34 cellular contexts compared by ENCODE assay signal in the genomic region with DNA sequence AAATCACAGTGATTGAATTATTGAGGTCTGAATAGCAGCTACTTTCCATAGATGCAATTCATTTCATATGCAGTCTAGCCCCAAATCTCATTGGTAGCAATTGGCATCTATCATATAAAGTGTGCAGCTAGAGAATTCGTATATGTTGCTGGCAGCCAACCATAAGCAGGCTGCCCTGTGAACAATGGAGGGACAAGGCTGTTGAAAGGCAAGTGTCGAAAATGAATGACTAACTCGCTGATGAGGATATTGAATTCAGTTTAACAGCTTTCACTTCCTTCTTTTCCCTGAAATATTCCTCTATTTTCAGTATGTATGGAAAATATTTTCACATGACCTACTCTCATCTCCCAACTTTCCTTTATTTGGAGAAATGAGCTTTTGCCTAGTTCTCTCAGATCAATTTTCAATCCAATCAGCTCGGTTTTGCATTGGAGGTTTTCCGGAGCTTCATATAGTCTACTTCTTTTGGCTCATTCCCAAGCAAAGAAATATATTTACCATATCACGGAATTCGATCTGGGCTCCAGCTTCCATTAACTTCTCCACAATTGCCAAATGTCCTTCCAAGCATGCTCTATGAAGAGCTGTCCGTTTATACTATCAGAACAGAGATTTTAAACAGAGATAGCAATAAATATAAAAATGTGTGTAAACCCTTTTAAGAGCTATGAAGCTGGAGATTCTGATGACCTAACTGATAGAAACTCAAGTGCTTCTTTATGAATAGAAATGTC. TPM values are rescaled to one million over a fixed set of nuclear protein-coding genes. Genes with fewer than 3 reads are reported as not detected.
DNase-seq lines count a peak whose midpoint lies in the region; ATAC-seq, FAIRE-seq and TF ChIP-seq lines count a peak whose summit lies in the region.
"Had no signal": no experiment of that assay in that cellular context is flagged by ENCODE, and none has a peak within 500 bp of the region (broad histone marks: within the 10 kb centered on the region; RNA-seq: fewer than 3 reads in every experiment).

No MANE protein-coding gene starts in this region.

- H3K4me1 ChIP-seq in left ventricle myocardium inferior (peaks cover under 1% of the 10 kb centered on the region), astrocyte (ENCODE audit: insufficient read depth, low read length) (peaks cover 16% of the 10 kb centered on the region), hepatocyte (ENCODE audit: insufficient read depth) (peaks cover 6% of the 10 kb centered on the region)
- H3K4me1 ChIP-seq: esophagus muscularis mucosa, Peyer's patch, suprapubic skin had no signal

- H3K9me2 ChIP-seq in hepatocyte (replicated peaks; ENCODE audit: insufficient read depth): no peaks in the 10 kb centered on the region

- H4K20me1 ChIP-seq in astrocyte (ENCODE audit: insufficient read depth, low read length): no peaks in the 10 kb centered on the region
- no peaks in the 10 kb centered on the region for H4K20me1 ChIP-seq in hepatocyte (ENCODE audit: insufficient read depth, poor library complexity, severe bottlenecking)
- H4K20me1 ChIP-seq: BLaER1 had no signal

- no peaks in the 10 kb centered on the region for H3K9me3 ChIP-seq in left ventricle myocardium inferior (replicated peaks)
- no peaks in the 10 kb centered on the region for H3K9me3 ChIP-seq in astrocyte (ENCODE audit: insufficient read depth, low read depth, low read length)
- no peaks in the 10 kb centered on the region for H3K9me3 ChIP-seq in hepatocyte (ENCODE audit: low read depth)
- H3K9me3 ChIP-seq: BLaER1, esophagus muscularis mucosa, Peyer's patch, suprapubic skin had no signal

- intact Hi-C loops in left ventricle myocardium inferior (cut with micrococcal nuclease): no loop called here
- intact Hi-C loops in Right ventricle myocardium superior (cut with DNase I): loop anchor here (5.0 kb wide), 1 partner anchor 70 kb away; no protein-coding TSS in a partner anchor

- no peak overlapping the region for H3K9ac ChIP-seq in astrocyte (ENCODE audit: low read length)
- H3K9ac ChIP-seq: BLaER1 had no signal

- H3K27me3 Mint-ChIP-seq in astrocyte (ENCODE audit: low read depth, unreplicated experiment): no peaks in the 10 kb centered on the region
- peaks cover 8% of the 10 kb centered on the region for H3K27me3 Mint-ChIP-seq in stimulated activated memory B cell treated with anti-CD40 and anti-IgM and Interleukin-4, amounts not matched to agents 10 μg/mL and 1 μg/mL and 100 μg/mL, for 72 hours

- ATAC-seq in Right ventricle myocardium superior (ENCODE audit: poor library complexity): no peak
- no peak for ATAC-seq in stimulated activated memory B cell treated with anti-CD40 and anti-IgM and Interleukin-4, amounts not matched to agents 10 μg/mL and 1 μg/mL and 100 μg/mL, for 72 hours
- ATAC-seq: activated T-cell treated with anti-CD3 and anti-CD28 coated beads, Interleukin-2, amount 50 U/mL, for 72 hours; stimulated activated effector memory CD8-positive, alpha-beta T cell treated with anti-CD3 and anti-CD28 coated beads, Interleukin-12 subunit alpha, Interleukin-12 subunit beta, amount 100 ng/mL, for 72 hours had no signal

- H3K36me3 Mint-ChIP-seq in astrocyte (ENCODE audit: low read depth, unreplicated experiment): peaks cover 12% of the 10 kb centered on the region
- H3K36me3 Mint-ChIP-seq in stimulated activated memory B cell treated with anti-CD40 and anti-IgM and Interleukin-4, amounts not matched to agents 10 μg/mL and 1 μg/mL and 100 μg/mL, for 72 hours: no peaks in the 10 kb centered on the region
- H3K36me3 Mint-ChIP-seq: stimulated activated effector memory CD8-positive, alpha-beta T cell treated with anti-CD3 and anti-CD28 coated beads, Interleukin-12 subunit alpha, Interleukin-12 subunit beta, amount 100 ng/mL, for 72 hours had no signal

- H3K9me3 Mint-ChIP-seq in astrocyte (ENCODE audit: unreplicated experiment): no peaks in the 10 kb centered on the region
- no peaks in the 10 kb centered on the region for H3K9me3 Mint-ChIP-seq in stimulated activated memory B cell treated with anti-CD40 and anti-IgM and Interleukin-4, amounts not matched to agents 10 μg/mL and 1 μg/mL and 100 μg/mL, for 72 hours
- H3K9me3 Mint-ChIP-seq: activated CD4-positive, alpha-beta T cell treated with anti-CD3 and anti-CD28 coated beads, Interleukin-2, amount 10 ng/mL, durations not matched to agents 24 days and 14 days; activated naive CD4-positive, alpha-beta T cell treated with anti-CD3 and anti-CD28 coated beads for 36 hours; activated T-cell treated with anti-CD3 and anti-CD28 coated beads, Interleukin-2, amount 50 U/mL, for 72 hours; stimulated activated effector memory CD8-positive, alpha-beta T cell treated with anti-CD3 and anti-CD28 coated beads, Interleukin-12 subunit alpha, Interleukin-12 subunit beta, amount 100 ng/mL, for 72 hours had no signal

- peaks cover 20% of the 10 kb centered on the region for H3K4me1 Mint-ChIP-seq in astrocyte (ENCODE audit: low read depth, unreplicated experiment)
- H3K4me1 Mint-ChIP-seq in stimulated activated memory B cell treated with anti-CD40 and anti-IgM and Interleukin-4, amounts not matched to agents 10 μg/mL and 1 μg/mL and 100 μg/mL, for 72 hours: peaks cover 26% of the 10 kb centered on the region
- H3K4me1 Mint-ChIP-seq: activated CD4-positive, alpha-beta T cell treated with anti-CD3 and anti-CD28 coated beads, Interleukin-2, amount 10 ng/mL, durations not matched to agents 24 days and 14 days; stimulated activated effector memory CD8-positive, alpha-beta T cell treated with anti-CD3 and anti-CD28 coated beads, Interleukin-12 subunit alpha, Interleukin-12 subunit beta, amount 100 ng/mL, for 72 hours had no signal

- TF ChIP-seq CTCF in left ventricle myocardium inferior (IDR thresholded peaks at IDR 0.05; ENCODE audit: borderline replicate concordance): no peak
- no peak for TF ChIP-seq CTCF in astrocyte (IDR thresholded peaks at IDR 0.05; ENCODE audit: insufficient read depth, low read depth, low read length)
- no peak for TF ChIP-seq CTCF in hepatocyte (IDR thresholded peaks at IDR 0.05; ENCODE audit: poor library complexity)

- H3K79me2 ChIP-seq in astrocyte (ENCODE audit: insufficient read depth, low read length): peaks cover 12% of the 10 kb centered on the region
- no peaks in the 10 kb centered on the region for H3K79me2 ChIP-seq in hepatocyte

- H3K4me3 ChIP-seq in left ventricle myocardium inferior (peak overlapping the region; percentile 69), astrocyte (ENCODE audit: insufficient read depth, low read depth, low read length) (no peak overlapping the region), hepatocyte (no peak overlapping the region)
- H3K4me3 ChIP-seq: BLaER1, esophagus muscularis mucosa, Peyer's patch, SK-N-MC, suprapubic skin had no signal

- H3K27ac ChIP-seq in left ventricle myocardium inferior (replicated peaks) (peak overlapping the region; percentile 88), astrocyte (ENCODE audit: low read depth, low read length) (no peak overlapping the region), hepatocyte (peak overlapping the region; percentile 33)
- H3K27ac ChIP-seq: BLaER1, esophagus muscularis mucosa, Peyer's patch, SK-N-MC, suprapubic skin, WERI-Rb-1 had no signal

- 64% methylated on average over 8 of the region's 8 CpGs for WGBS in hepatocyte (ENCODE audit: low lambda C conversion rate, missing lambda C conversion rate)

- H2AFZ ChIP-seq in astrocyte (ENCODE audit: low read depth, low read length): no peak overlapping the region
- H2AFZ ChIP-seq in hepatocyte: no peak overlapping the region

- no peak for DNase-seq in left ventricle myocardium inferior
- no peak for DNase-seq in Right ventricle myocardium superior
- DNase-seq in astrocyte (ENCODE audit: low read depth): no peak
- DNase-seq in hepatocyte (ENCODE audit: low spot score): no peak
- DNase-seq in RKO (ENCODE audit: low spot score): no peak
- DNase-seq in GM19238 (ENCODE audit: insufficient read length, low spot score): no peak
- DNase-seq in AG08396 (ENCODE audit: low spot score): no peak
- DNase-seq: ACHN; activated CD4-positive, alpha-beta T cell treated with anti-CD3 and anti-CD28 coated beads, Interleukin-2, amount 10 ng/mL, durations not matched to agents 24 days and 14 days; activated naive CD4-positive, alpha-beta T cell treated with anti-CD3 and anti-CD28 coated beads for 36 hours; activated T-cell treated with anti-CD3 and anti-CD28 coated beads, Interleukin-2, amount 50 U/mL, for 72 hours; anterior cingulate cortex; cerebellar nuclear complex; COR-L47; DMS79; GOT3; KG1; NCI-H146; NCI-H2171; NCI-H510A treated with DMSO at 0.1 percent for 48 hours; NK-92 treated with Interleukin-12 subunit alpha and Interleukin-12 subunit beta, amount 100 ng/mL, for 24 hours; Peyer's patch; WERI-Rb-1 had no signal

- H3K27ac Mint-ChIP-seq in astrocyte (ENCODE audit: unreplicated experiment): peak overlapping the region; percentile 87
- H3K27ac Mint-ChIP-seq in stimulated activated memory B cell treated with anti-CD40 and anti-IgM and Interleukin-4, amounts not matched to agents 10 μg/mL and 1 μg/mL and 100 μg/mL, for 72 hours: peak overlapping the region; percentile 11
- H3K27ac Mint-ChIP-seq: activated CD4-positive, alpha-beta T cell treated with anti-CD3 and anti-CD28 coated beads, Interleukin-2, amount 10 ng/mL, durations not matched to agents 24 days and 14 days; activated naive CD4-positive, alpha-beta T cell treated with anti-CD3 and anti-CD28 coated beads for 36 hours; activated T-cell treated with anti-CD3 and anti-CD28 coated beads, Interleukin-2, amount 50 U/mL, for 72 hours; stimulated activated effector memory CD8-positive, alpha-beta T cell treated with anti-CD3 and anti-CD28 coated beads, Interleukin-12 subunit alpha, Interleukin-12 subunit beta, amount 100 ng/mL, for 72 hours had no signal

- peaks cover 34% of the 10 kb centered on the region for H3K36me3 ChIP-seq in left ventricle myocardium inferior
- H3K36me3 ChIP-seq in astrocyte (ENCODE audit: insufficient read depth, low read length): peaks cover 5% of the 10 kb centered on the region
- H3K36me3 ChIP-seq in hepatocyte (replicated peaks; ENCODE audit: insufficient read depth, low read depth): no peaks in the 10 kb centered on the region
- H3K36me3 ChIP-seq: BLaER1, Peyer's patch, suprapubic skin, WERI-Rb-1 had no signal

- H3K4me3 Mint-ChIP-seq in astrocyte (ENCODE audit: unreplicated experiment): peak overlapping the region; percentile 94
- no peak overlapping the region for H3K4me3 Mint-ChIP-seq in stimulated activated memory B cell treated with anti-CD40 and anti-IgM and Interleukin-4, amounts not matched to agents 10 μg/mL and 1 μg/mL and 100 μg/mL, for 72 hours
- H3K4me3 Mint-ChIP-seq: activated CD4-positive, alpha-beta T cell treated with anti-CD3 and anti-CD28 coated beads, Interleukin-2, amount 10 ng/mL, durations not matched to agents 24 days and 14 days; activated naive CD4-positive, alpha-beta T cell treated with anti-CD3 and anti-CD28 coated beads for 36 hours; activated T-cell treated with anti-CD3 and anti-CD28 coated beads, Interleukin-2, amount 50 U/mL, for 72 hours; stimulated activated effector memory CD8-positive, alpha-beta T cell treated with anti-CD3 and anti-CD28 coated beads, Interleukin-12 subunit alpha, Interleukin-12 subunit beta, amount 100 ng/mL, for 72 hours had no signal

- H3K27me3 ChIP-seq in left ventricle myocardium inferior (ENCODE audit: low read depth): no peaks in the 10 kb centered on the region
- no peaks in the 10 kb centered on the region for H3K27me3 ChIP-seq in astrocyte (ENCODE audit: insufficient read depth, low read length)
- no peaks in the 10 kb centered on the region for H3K27me3 ChIP-seq in hepatocyte
- H3K27me3 ChIP-seq: BLaER1, Peyer's patch, suprapubic skin had no signal

- FAIRE-seq in astrocyte (lab: Jason Lieb, UNC): no peak
- FAIRE-seq: frontal cortex, islet of Langerhans, urothelium cell line had no signal

- peak overlapping the region; percentile 25 for H3K4me2 ChIP-seq in astrocyte (ENCODE audit: low read length)
- H3K4me2 ChIP-seq in hepatocyte: peak overlapping the region; percentile 8
- H3K4me2 ChIP-seq: BLaER1 had no signal

RNA-seq across cellular contexts. Expression of a gene that starts 3.5 kb away (rescaled TPM):
- total RNA-seq in left ventricle myocardium inferior (2,047 TPM), Right ventricle myocardium superior (1,733 TPM), astrocyte (841 and 913 TPM in 2 replicates), hepatocyte (99.9 and 105 TPM in 2 replicates)
- polyA plus RNA-seq in hepatocyte: 43.4 and 49.5 TPM in 2 replicates
- total RNA-seq: activated CD4-positive, alpha-beta T cell treated with anti-CD3 and anti-CD28 coated beads, Interleukin-2, amount 10 ng/mL, durations not matched to agents 24 days and 14 days; activated naive CD4-positive, alpha-beta T cell treated with anti-CD3 and anti-CD28 coated beads for 36 hours; activated T-cell treated with anti-CD3 and anti-CD28 coated beads, Interleukin-2, amount 50 U/mL, for 72 hours; frontal cortex; lower leg skin; Peyer's patch; T-helper 2 cell treated with Interferon-gamma antibody and Interleukin-4, amounts not matched to agents 100 ng/mL and 5 ng/mL, for 36 hours had no signal

RNA-seq across cellular contexts. Expression of a gene that starts 45.6 kb away (rescaled TPM):
- total RNA-seq in left ventricle myocardium inferior (31.6 TPM), Right ventricle myocardium superior (27.4 TPM), astrocyte (24.9 and 32.0 TPM in 2 replicates), hepatocyte (33.1 and 33.4 TPM in 2 replicates)
- polyA plus RNA-seq in hepatocyte: 28.4 and 38.6 TPM in 2 replicates

RNA-seq across cellular contexts. Expression of a gene that starts 59.6 kb away (rescaled TPM):
- total RNA-seq in left ventricle myocardium inferior: 0.22 TPM
- 0.16 TPM for total RNA-seq in Right ventricle myocardium superior
- 0.72 and 0.89 TPM in 2 replicates for total RNA-seq in astrocyte
- total RNA-seq in hepatocyte: 1.6 and 1.8 TPM in 2 replicates
- 0.23 and 1.4 TPM in 2 replicates for polyA plus RNA-seq in hepatocyte
- total RNA-seq: activated CD4-positive, alpha-beta T cell treated with anti-CD3 and anti-CD28 coated beads, Interleukin-2, amount 10 ng/mL, durations not matched to agents 24 days and 14 days had no signal
